ENCODE assay signal across 12 cellular contexts in the genomic region with DNA sequence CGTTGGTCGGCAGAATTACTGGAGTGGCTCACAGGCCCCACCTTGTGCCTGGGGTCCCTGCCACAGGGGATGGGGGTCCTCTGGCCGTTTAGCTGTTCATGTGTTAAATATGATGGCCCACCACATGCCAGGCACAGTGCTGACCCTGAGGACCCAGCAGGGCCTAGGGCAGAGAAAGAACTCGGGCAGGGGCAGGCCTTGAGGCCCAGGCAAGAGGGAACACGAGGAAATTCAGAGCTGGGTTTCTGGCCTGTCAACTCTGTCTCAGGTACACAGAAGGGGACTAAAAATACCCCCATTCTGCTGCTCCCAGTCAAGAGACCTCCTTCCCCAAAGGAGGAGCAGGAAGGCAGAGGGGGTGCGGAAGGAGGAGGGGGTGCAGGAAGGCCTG.
DNase-seq lines count a peak whose midpoint lies in the region; ATAC-seq and TF ChIP-seq lines count a peak whose summit lies in the region.
"Had no signal": no experiment of that assay in that cellular context is flagged by ENCODE, and none has a peak within 500 bp of the region (broad histone marks: within the 10 kb centered on the region; RNA-seq: fewer than 3 reads in every experiment).

No MANE protein-coding gene starts in this region.

- no peaks in the 10 kb centered on the region for H3K9me3 ChIP-seq in tibial nerve

- no peak for DNase-seq in activated naive CD4-positive, alpha-beta T cell treated with anti-CD3 and anti-CD28 coated beads, Interleukin-2, amount 50 U/mL, for 16 hours
- DNase-seq in activated T-helper 1 cell treated with anti-CD3 and anti-CD28 coated beads, Interleukin-12 subunit alpha, Interleukin-12 subunit beta, Interleukin-2, Interleukin-4 antibody, amounts not matched to agents 30 ng/mL and 10 ng/mL and 1 ng/mL, durations not matched to agents 14 hours and 24 hours and 36 hours (ENCODE audit: low spot score) = no peak
- no peak for DNase-seq in memory B cell (ENCODE audit: low spot score in 2 of 2)
- no peak for DNase-seq in tibial nerve (ENCODE audit: low spot score in 2 of 2)
- no peak for DNase-seq in activated CD4-positive, CD25-positive, alpha-beta regulatory T cell treated with anti-CD3 and anti-CD28 coated beads, Interleukin-2, amount 50 U/mL, for 72 hours
- no peak for DNase-seq in C1 segment of cervical spinal cord (lab: John Stamatoyannopoulos, UW)
- DNase-seq: Karpas-422, NCI-H2171, RPMI8226 had no signal

- peak overlapping the region; percentile 64 for H3K27ac Mint-ChIP-seq in activated naive CD4-positive, alpha-beta T cell treated with anti-CD3 and anti-CD28 coated beads, Interleukin-2, amount 50 U/mL, for 24 hours
- H3K27ac Mint-ChIP-seq in activated T-helper 1 cell treated with anti-CD3 and anti-CD28 coated beads, Interleukin-12 subunit alpha, Interleukin-12 subunit beta, Interleukin-2, Interleukin-4 antibody, amounts not matched to agents 30 ng/mL and 10 ng/mL and 1 ng/mL, durations not matched to agents 14 hours and 24 hours and 36 hours = peak overlapping the region; percentile 81
- H3K27ac Mint-ChIP-seq in memory B cell = peak overlapping the region; percentile 92

- no peak for TF ChIP-seq POLR2A in tibial nerve (IDR thresholded peaks at IDR 0.05)

- H3K4me3 Mint-ChIP-seq in activated naive CD4-positive, alpha-beta T cell treated with anti-CD3 and anti-CD28 coated beads, Interleukin-2, amount 50 U/mL, for 24 hours = peak overlapping the region; percentile 16
- peak overlapping the region; percentile 40 for H3K4me3 Mint-ChIP-seq in activated T-helper 1 cell treated with anti-CD3 and anti-CD28 coated beads, Interleukin-12 subunit alpha, Interleukin-12 subunit beta, Interleukin-2, Interleukin-4 antibody, amounts not matched to agents 30 ng/mL and 10 ng/mL and 1 ng/mL, durations not matched to agents 14 hours and 24 hours and 36 hours
- H3K4me3 Mint-ChIP-seq in memory B cell = peak overlapping the region; percentile 61

- H3K27ac ChIP-seq in tibial nerve = peak overlapping the region in 3 of 4 donors; percentile 72 to 93 (median 87)

- 49 to 58% methylated on average over 6 of the region's 6 CpGs for WGBS in tibial nerve, 2 donors

- H3K36me3 ChIP-seq in tibial nerve = peaks cover 0 to 23% (median 0%) of the 10 kb centered on the region in 3 donors

- no peak for TF ChIP-seq EP300 in tibial nerve (IDR thresholded peaks at IDR 0.05)

- ATAC-seq in memory B cell (ENCODE audit: low read depth) (no peak), HG02970 (IDR thresholded peaks at IDR 0.05; ENCODE audit: low FRiP score, unreplicated experiment) (no peak)
- ATAC-seq: HCT116 had no signal

- H3K27me3 ChIP-seq in tibial nerve = no peaks in the 10 kb centered on the region

- no peak overlapping the region for H3K4me3 ChIP-seq in tibial nerve

- H3K27me3 Mint-ChIP-seq in activated naive CD4-positive, alpha-beta T cell treated with anti-CD3 and anti-CD28 coated beads, Interleukin-2, amount 50 U/mL, for 24 hours = no peaks in the 10 kb centered on the region
- H3K27me3 Mint-ChIP-seq in activated T-helper 1 cell treated with anti-CD3 and anti-CD28 coated beads, Interleukin-12 subunit alpha, Interleukin-12 subunit beta, Interleukin-2, Interleukin-4 antibody, amounts not matched to agents 30 ng/mL and 10 ng/mL and 1 ng/mL, durations not matched to agents 14 hours and 24 hours and 36 hours (ENCODE audit: insufficient read depth) = no peaks in the 10 kb centered on the region
- no peaks in the 10 kb centered on the region for H3K27me3 Mint-ChIP-seq in memory B cell

- no peak for TF ChIP-seq CTCF in tibial nerve (IDR thresholded peaks at IDR 0.05)

- intact Hi-C loops in activated T-helper 1 cell treated with anti-CD3 and anti-CD28 coated beads, Interleukin-12 subunit alpha, Interleukin-12 subunit beta, Interleukin-2, Interleukin-4 antibody, amounts not matched to agents 30 ng/mL and 10 ng/mL and 1 ng/mL, durations not matched to agents 14 hours and 24 hours and 36 hours (cut with micrococcal nuclease) = loop anchor here (2.0 to 10.0 kb wide), 2 partner anchors 23 to 179 kb away; no protein-coding TSS in a partner anchor

- peaks cover 0 to 67% (median 34%) of the 10 kb centered on the region in 4 donors for H3K4me1 ChIP-seq in tibial nerve

- H3K4me1 Mint-ChIP-seq in activated naive CD4-positive, alpha-beta T cell treated with anti-CD3 and anti-CD28 coated beads, Interleukin-2, amount 50 U/mL, for 24 hours = peaks cover 80% of the 10 kb centered on the region
- H3K4me1 Mint-ChIP-seq in activated T-helper 1 cell treated with anti-CD3 and anti-CD28 coated beads, Interleukin-12 subunit alpha, Interleukin-12 subunit beta, Interleukin-2, Interleukin-4 antibody, amounts not matched to agents 30 ng/mL and 10 ng/mL and 1 ng/mL, durations not matched to agents 14 hours and 24 hours and 36 hours (ENCODE audit: low read depth) = peaks cover 61% of the 10 kb centered on the region
- peaks cover 47% of the 10 kb centered on the region for H3K4me1 Mint-ChIP-seq in memory B cell

- no peaks in the 10 kb centered on the region for H3K9me3 Mint-ChIP-seq in activated naive CD4-positive, alpha-beta T cell treated with anti-CD3 and anti-CD28 coated beads, Interleukin-2, amount 50 U/mL, for 24 hours
- H3K9me3 Mint-ChIP-seq in activated T-helper 1 cell treated with anti-CD3 and anti-CD28 coated beads, Interleukin-12 subunit alpha, Interleukin-12 subunit beta, Interleukin-2, Interleukin-4 antibody, amounts not matched to agents 30 ng/mL and 10 ng/mL and 1 ng/mL, durations not matched to agents 14 hours and 24 hours and 36 hours = no peaks in the 10 kb centered on the region
- no peaks in the 10 kb centered on the region for H3K9me3 Mint-ChIP-seq in memory B cell

- peaks cover 13% of the 10 kb centered on the region for H3K36me3 Mint-ChIP-seq in activated naive CD4-positive, alpha-beta T cell treated with anti-CD3 and anti-CD28 coated beads, Interleukin-2, amount 50 U/mL, for 24 hours
- H3K36me3 Mint-ChIP-seq in activated T-helper 1 cell treated with anti-CD3 and anti-CD28 coated beads, Interleukin-12 subunit alpha, Interleukin-12 subunit beta, Interleukin-2, Interleukin-4 antibody, amounts not matched to agents 30 ng/mL and 10 ng/mL and 1 ng/mL, durations not matched to agents 14 hours and 24 hours and 36 hours (ENCODE audit: low read depth) = peaks cover 41% of the 10 kb centered on the region
- H3K36me3 Mint-ChIP-seq in memory B cell = peaks cover under 1% of the 10 kb centered on the region
